In genomic region chr4:173333658-173334084, GRCh38 we compare ENCODE assay signal across 8 cellular contexts. TPM values are rescaled to one million over a fixed set of nuclear protein-coding genes. Genes with fewer than 3 reads are reported as not detected.
DNase-seq lines count a peak whose midpoint lies in the region; ATAC-seq, FAIRE-seq and TF ChIP-seq lines count a peak whose summit lies in the region.

No MANE protein-coding gene starts in this region.

- no peak for FAIRE-seq in urothelium cell line (lab: Jason Lieb, UNC)

- ATAC-seq in GM19463 (IDR thresholded peaks at IDR 0.05; ENCODE audit: unreplicated experiment), result peak; percentile 4

- TF ChIP-seq CTCF in BJ (IDR thresholded peaks at IDR 0.05; ENCODE audit: insufficient read depth, low read depth, low read length) (no peak), osteoblast (IDR thresholded peaks at IDR 0.05; ENCODE audit: extremely low read depth, low read depth, low read length) (no peak)

- peak overlapping the region; percentile 83 for H2AFZ ChIP-seq in osteoblast (ENCODE audit: low read length)

- H3K79me2 ChIP-seq in osteoblast (ENCODE audit: insufficient read depth, low read length), result peaks cover 31% of the 10 kb centered on the region

- peaks cover 30% of the 10 kb centered on the region for H3K4me1 ChIP-seq in osteoblast (ENCODE audit: insufficient read depth, low read length)

- H3K27me3 ChIP-seq in BJ (ENCODE audit: control insufficient read depth, insufficient read depth, low read length), result no peaks in the 10 kb centered on the region
- no peaks in the 10 kb centered on the region for H3K27me3 ChIP-seq in osteoblast (ENCODE audit: insufficient read depth, low read length)

- POLR2A ChIA-PET in BJ (lab: Charles Lee), result interaction anchor here (1.0 to 3.1 kb wide), 3 partner anchors 37 to 92 kb away, joined by 3 to 19 read pairs (median 5); partner anchors contain the start of gene SAP30

- no peaks in the 10 kb centered on the region for H3K9me3 ChIP-seq in osteoblast (ENCODE audit: low read depth, low read length)

- H3K4me3 ChIP-seq in BJ (ENCODE audit: low read depth, low read length), result peak overlapping the region; percentile 100
- peak overlapping the region; percentile 95 for H3K4me3 ChIP-seq in osteoblast (ENCODE audit: insufficient read depth, low read length)

- CTCF ChIA-PET in BJ (lab: Yijun Ruan, JAX), result interaction anchor here (1.3 to 4.5 kb wide), 5 partner anchors 16 to 84 kb away, joined by 3 to 20 read pairs (median 5); no protein-coding TSS in a partner anchor

- peak overlapping the region; percentile 98 for H3K27ac ChIP-seq in osteoblast (ENCODE audit: low read depth, low read length)

- H4K20me1 ChIP-seq in osteoblast (ENCODE audit: insufficient read depth, low read length), result peaks cover 15% of the 10 kb centered on the region

- H3K36me3 ChIP-seq in BJ (ENCODE audit: control insufficient read depth, insufficient read depth, low read length) (no peaks in the 10 kb centered on the region; the same call in 1 of the 2 replicates), osteoblast (ENCODE audit: insufficient read depth, low read length) (peaks cover 36% of the 10 kb centered on the region)

- peak overlapping the region; percentile 93 for H3K4me2 ChIP-seq in osteoblast (ENCODE audit: insufficient read depth, low read length)

- DNase-seq in BJ (ENCODE audit: low read depth), result no peak
- DNase-seq in NCI-H1092 treated with DMSO at 0.1 percent for 48 hours (lab: John Stamatoyannopoulos, UW), result peak; percentile 37
- DNase-seq in activated gamma-delta T cell treated with anti-CD3 and anti-CD28 coated beads, Interleukin-2, amount 50 U/mL, for 16 hours (ENCODE audit: low read depth), result peak; percentile 29
- peak; percentile 65 for DNase-seq in glomerular visceral epithelial cell (ENCODE audit: extremely low spot score)
- DNase-seq in osteoblast (ENCODE audit: insufficient read length, low spot score, missing footprints), result peak; percentile 46
- DNase-seq in urothelium cell line (ENCODE audit: low spot score), result peak; percentile 52
- DNase-seq in NCI-H1930 (lab: John Stamatoyannopoulos, UW), result no peak

RNA-seq across cellular contexts. Expression of gene HMGB2, which starts 0.5 kb away (rescaled TPM):
- 32.7 and 68.5 TPM in 2 replicates for polyA plus RNA-seq in BJ (2011; rRNA removed)
- polyA minus RNA-seq in BJ (2011; rRNA and poly(A)+ RNA removed), result 14.8 and 17.6 TPM in 2 replicates
- 29.2 and 30.4 TPM in 2 replicates for total RNA-seq in osteoblast

RNA-seq across cellular contexts. Expression of gene SAP30, which starts 37.1 kb away (rescaled TPM):
- 3.7 and 8.9 TPM in 2 replicates for polyA plus RNA-seq in BJ (2011; rRNA removed)
- polyA minus RNA-seq in BJ (2011; rRNA and poly(A)+ RNA removed), result 2.2 and 2.8 TPM in 2 replicates
- 22.1 and 25.3 TPM in 2 replicates for total RNA-seq in osteoblast

Comparison
In these comparisons a context has a peak if more than half of its experiments do, and no peak if none do; other contexts are left out.
1. DNase-seq: peak in NCI-H1092 treated with DMSO at 0.1 percent for 48 hours (single experiment), activated gamma-delta T cell treated with anti-CD3 and anti-CD28 coated beads, Interleukin-2, amount 50 U/mL, for 16 hours (single experiment), glomerular visceral epithelial cell (single experiment), osteoblast (single experiment) and urothelium cell line (single experiment); none in BJ (single experiment) and NCI-H1930 (0 of 2).